ENCODE assay signal across 20 cellular contexts in the genomic region with DNA sequence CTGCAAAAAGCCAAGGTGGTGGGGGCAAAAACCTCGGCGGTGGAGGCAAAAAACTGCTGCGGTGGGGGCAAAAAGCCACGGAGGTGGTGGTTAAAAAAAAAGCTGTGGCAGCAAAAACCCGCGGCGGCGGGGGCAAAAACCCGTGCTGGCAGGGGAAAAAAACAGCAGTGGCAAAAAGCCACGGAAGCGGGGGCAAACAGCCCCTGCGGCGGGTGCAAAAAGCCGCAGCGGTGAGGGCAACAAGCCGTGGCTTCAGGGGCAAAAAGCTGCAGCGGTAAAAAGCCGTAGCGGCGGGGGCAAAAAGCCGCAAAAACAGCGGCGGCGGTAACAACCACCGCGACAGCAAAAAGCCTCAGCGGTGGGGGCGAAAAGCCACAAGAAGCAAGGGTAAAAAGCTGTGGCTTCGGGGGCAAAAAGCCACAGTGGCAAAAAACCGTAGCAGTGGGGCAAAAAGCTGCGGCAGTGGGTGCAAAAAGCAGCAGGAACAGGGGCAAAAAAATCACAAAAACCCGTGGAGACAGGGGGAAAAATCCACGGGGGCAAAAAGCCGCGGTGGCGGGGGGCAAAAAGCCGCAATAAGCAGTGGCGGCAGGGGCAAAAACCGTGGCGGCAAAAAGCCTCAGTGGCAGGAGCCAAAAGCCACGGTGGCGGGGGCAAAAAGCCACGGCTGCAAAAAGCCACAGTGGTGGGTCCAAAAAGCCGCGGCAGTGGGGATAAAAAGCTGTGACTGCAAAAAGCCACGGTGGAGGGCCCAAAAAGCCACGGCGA.
A peak's percentile ranks its signal among the peaks of the same experiment; 100 is the strongest.
DNase-seq lines count a peak whose midpoint lies in the region; ATAC-seq, FAIRE-seq and TF ChIP-seq lines count a peak whose summit lies in the region.
"Had no signal": no experiment of that assay in that cellular context is flagged by ENCODE, and none has a peak within 500 bp of the region (broad histone marks: within the 10 kb centered on the region; RNA-seq: fewer than 3 reads in every experiment).

No MANE protein-coding gene starts in this region.

- intact Hi-C loops in kidney (cut with DNase I) (no loop called here), gastrocnemius medialis (cut with DNase I; ENCODE audit: low total_unique reads) (no loop called here)

- peak overlapping the region; percentile 37 for H3K27ac Mint-ChIP-seq in stimulated activated naive B cell treated with anti-CD40 and anti-IgM and Interleukin-4, amounts not matched to agents 10 μg/mL and 1 μg/mL and 100 μg/mL, for 72 hours
- H3K27ac Mint-ChIP-seq: B cell had no signal

- no peak for FAIRE-seq in kidney (lab: Jason Lieb, UNC)
- FAIRE-seq: GM12878, HepG2 had no signal

- no peak overlapping the region for H3K9ac ChIP-seq in kidney (ENCODE audit: low read length in 2 of 2)

- peaks cover 4 to 8% of the 10 kb centered on the region in 2 donors for H3K36me3 Mint-ChIP-seq in stimulated activated naive B cell treated with anti-CD40 and anti-IgM and Interleukin-4, amounts not matched to agents 10 μg/mL and 1 μg/mL and 100 μg/mL, for 72 hours

- H3K27me3 Mint-ChIP-seq in stimulated activated naive B cell treated with anti-CD40 and anti-IgM and Interleukin-4, amounts not matched to agents 10 μg/mL and 1 μg/mL and 100 μg/mL, for 72 hours: peaks cover 31% of the 10 kb centered on the region in 2 donors
- H3K27me3 Mint-ChIP-seq: B cell had no signal

- no peak for TF ChIP-seq POLR2A in gastrocnemius medialis (IDR thresholded peaks at IDR 0.05)

- peaks cover 0 to 2% of the 10 kb centered on the region in 2 donors for H3K9me3 ChIP-seq in kidney (ENCODE audit: control insufficient read depth in 1 of 2, low read length in 2 of 2)
- no peaks in the 10 kb centered on the region for H3K9me3 ChIP-seq in gastrocnemius medialis
- H3K9me3 ChIP-seq: SJCRH30 had no signal

- no peak overlapping the region for H3K4me3 Mint-ChIP-seq in stimulated activated naive B cell treated with anti-CD40 and anti-IgM and Interleukin-4, amounts not matched to agents 10 μg/mL and 1 μg/mL and 100 μg/mL, for 72 hours
- H3K4me3 Mint-ChIP-seq: B cell had no signal

- TF ChIP-seq CTCF in GM20000 (IDR thresholded peaks at IDR 0.05; ENCODE audit: extremely low read depth, missing control alignments) (no peak), kidney (IDR thresholded peaks at IDR 0.05; ENCODE audit: borderline replicate concordance, extremely low read depth, insufficient read depth) (no peak), gastrocnemius medialis (IDR thresholded peaks at IDR 0.05 in 4 of 5, conservative IDR thresholded peaks at IDR 0.05 in 1 of 5) (no peak)

- H3K27ac ChIP-seq in kidney (ENCODE audit: low read depth in 2 of 2, low read length in 2 of 2) (no peak overlapping the region), gastrocnemius medialis (no peak overlapping the region)
- H3K27ac ChIP-seq: HL-60, Peyer's patch, SJCRH30 had no signal

- H3K4me3 ChIP-seq in kidney (ENCODE audit: low read length in 2 of 2) (no peak overlapping the region), gastrocnemius medialis (no peak overlapping the region)
- H3K4me3 ChIP-seq: GM12878, Peyer's patch, SJCRH30 had no signal

- no peaks in the 10 kb centered on the region for H3K4me1 ChIP-seq in kidney (ENCODE audit: control insufficient read depth in 1 of 2, insufficient read depth in 1 of 2, low read depth in 1 of 2, low read length in 2 of 2)
- no peaks in the 10 kb centered on the region for H3K4me1 ChIP-seq in gastrocnemius medialis
- H3K4me1 ChIP-seq: Peyer's patch, SJCRH30 had no signal

- in situ Hi-C loops in gastrocnemius medialis (cut with MboI; ENCODE audit: low sequenced_read_pairs in 4 of 4): no loop called here

- no peaks in the 10 kb centered on the region for H3K36me3 ChIP-seq in kidney (ENCODE audit: control insufficient read depth in 1 of 2, insufficient read depth in 2 of 2, low read length in 2 of 2)
- no peaks in the 10 kb centered on the region for H3K36me3 ChIP-seq in gastrocnemius medialis
- H3K36me3 ChIP-seq: Peyer's patch, SJCRH30 had no signal

- ATAC-seq in stimulated activated naive B cell treated with anti-CD40 and anti-IgM and Interleukin-4, amounts not matched to agents 10 μg/mL and 1 μg/mL and 100 μg/mL, for 72 hours (replicated peaks): no peak
- no peak for ATAC-seq in HG02840 (IDR thresholded peaks at IDR 0.05; ENCODE audit: low FRiP score, unreplicated experiment)
- no peak for ATAC-seq in gastrocnemius medialis
- ATAC-seq in HG03342 (IDR thresholded peaks at IDR 0.05; ENCODE audit: unreplicated experiment): no peak
- no peak for ATAC-seq in HG02571 (IDR thresholded peaks at IDR 0.05; ENCODE audit: unreplicated experiment)
- ATAC-seq: GM12878, HepG2 had no signal

- no peaks in the 10 kb centered on the region for H3K4me1 Mint-ChIP-seq in stimulated activated naive B cell treated with anti-CD40 and anti-IgM and Interleukin-4, amounts not matched to agents 10 μg/mL and 1 μg/mL and 100 μg/mL, for 72 hours
- H3K4me1 Mint-ChIP-seq: B cell had no signal

- peak; percentile 3 for DNase-seq in AG20443 (ENCODE audit: low spot score)
- DNase-seq in GM20000 (ENCODE audit: low spot score): peak; percentile 0
- peak; percentile 49 for DNase-seq in kidney
- no peak for DNase-seq in stimulated activated naive B cell treated with anti-CD40 and anti-IgM and Interleukin-4, amounts not matched to agents 10 μg/mL and 1 μg/mL and 100 μg/mL, for 72 hours
- no peak for DNase-seq in gastrocnemius medialis
- DNase-seq: KBM-7, MM.1S, NCI-H1048, NCI-H1417 treated with DMSO at 0.1 percent for 48 hours, NCI-H187, SJCRH30, T-helper 1 cell had no signal

- H3K27me3 ChIP-seq in gastrocnemius medialis: peaks cover 12 to 18% (median 17%) of the 10 kb centered on the region in 3 donors
- H3K27me3 ChIP-seq: Peyer's patch, SJCRH30 had no signal

- H3K9me3 Mint-ChIP-seq in stimulated activated naive B cell treated with anti-CD40 and anti-IgM and Interleukin-4, amounts not matched to agents 10 μg/mL and 1 μg/mL and 100 μg/mL, for 72 hours: peaks cover 0 to 4% of the 10 kb centered on the region in 2 donors

Comparison
In these comparisons a context has a peak if more than half of its experiments do, and no peak if none do; other contexts are left out.
1. DNase-seq: peak in AG20443 (single experiment), GM20000 (single experiment) and kidney (single experiment); none in stimulated activated naive B cell treated with anti-CD40 and anti-IgM and Interleukin-4, amounts not matched to agents 10 μg/mL and 1 μg/mL and 100 μg/mL, for 72 hours (single experiment) and gastrocnemius medialis (0 of 2).